ENCODE assay signal across 14 cellular contexts in the genomic region with DNA sequence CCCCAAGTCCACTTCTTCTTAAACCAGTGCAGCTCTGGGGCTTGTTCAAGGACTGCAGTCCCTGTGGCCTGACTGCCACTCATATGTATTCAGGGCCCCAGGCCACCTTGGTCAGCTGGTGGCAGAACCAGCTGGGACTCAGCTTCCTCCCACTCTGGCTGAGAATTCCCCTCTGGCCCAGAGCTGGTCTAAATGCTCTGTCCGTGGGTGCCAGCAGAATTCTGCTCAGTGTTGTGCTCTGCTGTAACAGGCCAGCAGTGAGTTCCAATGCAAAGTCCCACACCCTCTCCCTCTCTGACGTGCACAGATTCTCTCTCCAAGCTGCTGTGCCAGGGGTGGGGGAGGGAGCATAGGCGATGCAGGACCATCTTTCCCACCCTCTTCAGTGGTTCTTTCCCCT.
"Had no signal": no experiment of that assay in that cellular context is flagged by ENCODE, and none has a peak within 500 bp of the region (broad histone marks: within the 10 kb centered on the region; RNA-seq: fewer than 3 reads in every experiment).

No MANE protein-coding gene starts in this region.

- H3K27me3 ChIP-seq: hepatocyte, suprapubic skin had no signal

- H3K9me3 Mint-ChIP-seq: activated naive CD8-positive, alpha-beta T cell treated with anti-CD3 and anti-CD28 coated beads, Interleukin-2, amount 10 ng/mL, durations not matched to agents 7 days and 5 days; activated T-cell treated with anti-CD3 and anti-CD28 coated beads, Interleukin-2, amount 50 U/mL, for 4 hours; naive B cell; T-helper 2 cell treated with Interferon-gamma antibody and Interleukin-4, amounts not matched to agents 5 μg/mL and 100 μg/mL, for 36 hours had no signal

- DNase-seq: activated gamma-delta T cell; activated naive CD8-positive, alpha-beta T cell treated with anti-CD3 and anti-CD28 coated beads, Interleukin-2, amount 10 ng/mL, durations not matched to agents 7 days and 5 days; activated T-cell treated with anti-CD3 and anti-CD28 coated beads, Interleukin-2, amount 50 U/mL, for 4 hours; effector CD8-positive, alpha-beta T cell; kidney; naive B cell; posterior cingulate gyrus; stimulated activated CD4-positive, alpha-beta T cell treated with anti-CD3 and anti-CD28 coated beads, Interleukin-12 subunit alpha, Interleukin-12 subunit beta, amount 100 ng/mL, for 4 hours; stimulated activated CD4-positive, alpha-beta T cell treated with anti-CD3 and anti-CD28 coated beads, Interleukin-2, amount 100 ng/mL, for 48 hours; stimulated activated naive CD8-positive, alpha-beta T cell treated with anti-CD3 and anti-CD28 coated beads, Interleukin-15, Interleukin-2, amounts not matched to agents 100 U/mL and 50 U/mL, for 24 hours had no signal

- H3K27ac Mint-ChIP-seq: activated naive CD8-positive, alpha-beta T cell treated with anti-CD3 and anti-CD28 coated beads, Interleukin-2, amount 10 ng/mL, durations not matched to agents 7 days and 5 days; T-helper 2 cell treated with Interferon-gamma antibody and Interleukin-4, amounts not matched to agents 5 μg/mL and 100 μg/mL, for 36 hours had no signal

- H3K9me3 ChIP-seq: suprapubic skin had no signal

- ATAC-seq: activated CD4-positive, CD25-positive, alpha-beta regulatory T cell treated with anti-CD3 and anti-CD28 coated beads, Interleukin-2, amount 50 U/mL, for 24 hours; stimulated activated naive CD8-positive, alpha-beta T cell treated with anti-CD3 and anti-CD28 coated beads, Interleukin-15, Interleukin-2, amounts not matched to agents 100 U/mL and 50 U/mL, for 24 hours had no signal

- H3K4me3 ChIP-seq: hepatocyte, suprapubic skin had no signal

- H3K4me3 Mint-ChIP-seq: activated naive CD8-positive, alpha-beta T cell treated with anti-CD3 and anti-CD28 coated beads, Interleukin-2, amount 10 ng/mL, durations not matched to agents 7 days and 5 days; activated T-cell treated with anti-CD3 and anti-CD28 coated beads, Interleukin-2, amount 50 U/mL, for 4 hours; naive B cell; T-helper 2 cell treated with Interferon-gamma antibody and Interleukin-4, amounts not matched to agents 5 μg/mL and 100 μg/mL, for 36 hours had no signal

- H3K27me3 Mint-ChIP-seq: activated naive CD8-positive, alpha-beta T cell treated with anti-CD3 and anti-CD28 coated beads, Interleukin-2, amount 10 ng/mL, durations not matched to agents 7 days and 5 days; naive B cell had no signal

- H3K27ac ChIP-seq: hepatocyte, suprapubic skin had no signal
